ENCODE assay signal across 16 cellular contexts in the genomic region with DNA sequence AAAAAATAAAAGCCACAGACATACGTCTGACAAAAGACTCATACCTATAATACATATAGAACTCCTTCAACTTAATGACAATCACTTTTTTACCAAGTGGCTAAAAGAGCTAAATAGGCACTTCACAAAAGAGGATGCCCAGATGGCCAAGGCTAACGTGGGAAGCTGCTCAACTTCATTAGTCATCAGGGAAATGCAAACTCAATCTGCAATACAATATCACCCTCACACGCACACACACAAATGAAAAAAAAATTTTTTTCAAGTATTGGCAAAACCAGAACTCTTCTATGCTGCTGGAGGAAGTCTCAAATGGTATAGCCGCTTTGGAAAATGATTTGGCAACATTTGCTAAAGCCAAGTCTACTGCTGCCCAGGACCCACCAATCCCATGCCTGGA. TPM values are rescaled to one million over a fixed set of nuclear protein-coding genes. Genes with fewer than 3 reads are reported as not detected.
DNase-seq lines count a peak whose midpoint lies in the region; ATAC-seq and TF ChIP-seq lines count a peak whose summit lies in the region.
"Had no signal": no experiment of that assay in that cellular context is flagged by ENCODE, and none has a peak within 500 bp of the region (broad histone marks: within the 10 kb centered on the region; RNA-seq: fewer than 3 reads in every experiment).

No MANE protein-coding gene starts in this region.

- no peak overlapping the region for H3K4me2 ChIP-seq in fibroblast of lung (ENCODE audit: extremely low read depth, insufficient read depth, low read length)
- H3K4me2 ChIP-seq: hepatocyte had no signal

- no peaks in the 10 kb centered on the region for H3K27me3 ChIP-seq in fibroblast of lung (ENCODE audit: control insufficient read depth, insufficient read depth, low read length)
- H3K27me3 ChIP-seq: hepatocyte, tibial artery had no signal

- H3K4me1 ChIP-seq in fibroblast of lung (ENCODE audit: control insufficient read depth, extremely low read depth, insufficient read depth, low read length) = no peaks in the 10 kb centered on the region
- H3K4me1 ChIP-seq: tibial artery had no signal

- no peak overlapping the region for H3K9ac ChIP-seq in fibroblast of lung (ENCODE audit: insufficient read depth, low read length)

- no peak overlapping the region for H3K27ac Mint-ChIP-seq in stimulated activated memory B cell treated with anti-CD40 and anti-IgM and Interleukin-4, amounts not matched to agents 10 μg/mL and 1 μg/mL and 100 μg/mL, for 72 hours

- no peaks in the 10 kb centered on the region for H3K27me3 Mint-ChIP-seq in stimulated activated memory B cell treated with anti-CD40 and anti-IgM and Interleukin-4, amounts not matched to agents 10 μg/mL and 1 μg/mL and 100 μg/mL, for 72 hours

- no peaks in the 10 kb centered on the region for H3K9me3 ChIP-seq in fibroblast of lung (ENCODE audit: control insufficient read depth, insufficient read depth, low read depth, low read length)
- H3K9me3 ChIP-seq: HAP-1, tibial artery had no signal

- TF ChIP-seq CTCF in fibroblast of lung (conservative IDR thresholded peaks at IDR 0.05 in 1 of 2, IDR thresholded peaks at IDR 0.05 in 1 of 2; ENCODE audit: low read depth in 1 of 2, low read length in 2 of 2) = no peak

- no peaks in the 10 kb centered on the region for H3K79me2 ChIP-seq in fibroblast of lung (ENCODE audit: control insufficient read depth, insufficient read depth, low read length)
- H3K79me2 ChIP-seq: hepatocyte had no signal

- no peaks in the 10 kb centered on the region for H4K20me1 ChIP-seq in fibroblast of lung (ENCODE audit: control insufficient read depth, extremely low read depth, insufficient read depth, low read length)

- no peak for ATAC-seq in stimulated activated memory B cell treated with anti-CD40 and anti-IgM and Interleukin-4, amounts not matched to agents 10 μg/mL and 1 μg/mL and 100 μg/mL, for 72 hours
- ATAC-seq: activated T-cell treated with anti-CD3 and anti-CD28 coated beads, Interleukin-2, amount 50 U/mL, for 4 hours; Right ventricle myocardium inferior had no signal

- no peaks in the 10 kb centered on the region for H3K36me3 Mint-ChIP-seq in stimulated activated memory B cell treated with anti-CD40 and anti-IgM and Interleukin-4, amounts not matched to agents 10 μg/mL and 1 μg/mL and 100 μg/mL, for 72 hours

- H3K36me3 ChIP-seq in fibroblast of lung (ENCODE audit: control insufficient read depth, insufficient read depth, low read length) = no peaks in the 10 kb centered on the region
- H3K36me3 ChIP-seq: HAP-1, tibial artery had no signal

- no peak overlapping the region for H3K27ac ChIP-seq in fibroblast of lung (ENCODE audit: insufficient read depth, low read length)
- H3K27ac ChIP-seq: hepatocyte, tibial artery had no signal

- no peak overlapping the region for H2AFZ ChIP-seq in fibroblast of lung (ENCODE audit: low read length)
- H2AFZ ChIP-seq: hepatocyte had no signal

- peaks cover 7% of the 10 kb centered on the region for H3K4me1 Mint-ChIP-seq in stimulated activated memory B cell treated with anti-CD40 and anti-IgM and Interleukin-4, amounts not matched to agents 10 μg/mL and 1 μg/mL and 100 μg/mL, for 72 hours

- no peak overlapping the region for H3K4me3 Mint-ChIP-seq in stimulated activated memory B cell treated with anti-CD40 and anti-IgM and Interleukin-4, amounts not matched to agents 10 μg/mL and 1 μg/mL and 100 μg/mL, for 72 hours
- H3K4me3 Mint-ChIP-seq: activated T-cell treated with anti-CD3 and anti-CD28 coated beads, Interleukin-2, amount 50 U/mL, for 4 hours had no signal

- H3K9me3 Mint-ChIP-seq in stimulated activated memory B cell treated with anti-CD40 and anti-IgM and Interleukin-4, amounts not matched to agents 10 μg/mL and 1 μg/mL and 100 μg/mL, for 72 hours = peaks cover 3% of the 10 kb centered on the region

- no peak overlapping the region for H3K4me3 ChIP-seq in fibroblast of lung (replicated peaks in 1 of 4; ENCODE audit: control extremely low read depth in 1 of 4, insufficient read depth in 1 of 4, low read depth in 3 of 4, low read length in 4 of 4)
- H3K4me3 ChIP-seq: HAP-1, hepatocyte, tibial artery had no signal

- DNase-seq in AG08396 (ENCODE audit: low spot score) = peak; percentile 16
- DNase-seq in ELR (ENCODE audit: low read depth) = peak; percentile 81
- peak; percentile 8 for DNase-seq in NCI-H226
- DNase-seq in fibroblast of lung (ENCODE audit: low read depth in 2 of 2) = peak; percentile 59 to 74
- DNase-seq in hippocampal formation (lab: John Stamatoyannopoulos, UW) = no peak
- no peak for DNase-seq in globus pallidus (ENCODE audit: low spot score)
- DNase-seq in GOT3 (lab: John Stamatoyannopoulos, UW) = no peak
- DNase-seq: activated CD4-positive, alpha-beta T cell treated with anti-CD3 and anti-CD28 coated beads, Interleukin-2, amount 50 U/mL, for 1 hour; activated T-cell treated with anti-CD3 and anti-CD28 coated beads, Interleukin-2, amount 50 U/mL, for 4 hours; NCI-H1694 treated with DMSO at 0.1 percent for 48 hours; stimulated activated CD4-positive, alpha-beta T cell treated with anti-CD3 and anti-CD28 coated beads, Interleukin-4, amount 100 ng/mL, for 24 hours; tibial artery had no signal

RNA-seq across cellular contexts. Expression of a gene that starts 14.6 kb away (rescaled TPM):
- total RNA-seq in fibroblast of lung = 22.6 and 33.7 TPM in 2 replicates
- 36.7 and 88.4 TPM in 2 replicates for polyA plus RNA-seq in fibroblast of lung
- 58.7 and 115 TPM in 2 replicates for polyA plus RNA-seq in fibroblast of lung (2012)
- polyA minus RNA-seq in fibroblast of lung (ENCODE audit: low replicate concordance) = 86.4 and 194 TPM in 2 replicates

RNA-seq across cellular contexts. Expression of a gene that starts 21.8 kb away (rescaled TPM):
- 25.9 and 39.3 TPM in 2 replicates for total RNA-seq in fibroblast of lung
- polyA plus RNA-seq in fibroblast of lung = 29.6 and 30.4 TPM in 2 replicates
- polyA plus RNA-seq in fibroblast of lung (2012) = 22.5 and 27.3 TPM in 2 replicates
- polyA minus RNA-seq in fibroblast of lung (ENCODE audit: low replicate concordance) = 115 and 131 TPM in 2 replicates

RNA-seq across cellular contexts. Expression of a gene that starts 42.7 kb away (rescaled TPM):
- 16.7 and 17.2 TPM in 2 replicates for total RNA-seq in fibroblast of lung
- polyA plus RNA-seq in fibroblast of lung = 25.7 and 40.4 TPM in 2 replicates
- polyA plus RNA-seq in fibroblast of lung (2012) = 43.0 and 81.5 TPM in 2 replicates
- polyA minus RNA-seq in fibroblast of lung (ENCODE audit: low replicate concordance) = 56.0 and 70.5 TPM in 2 replicates

Comparison
In these comparisons a context has a peak if more than half of its experiments do, and no peak if none do; other contexts are left out.
1. DNase-seq: peak in AG08396 (single experiment), ELR (single experiment), NCI-H226 (single experiment) and fibroblast of lung (2 of 2); none in hippocampal formation (0 of 2), globus pallidus (single experiment) and GOT3 (single experiment).